12 cellular contexts compared by ENCODE assay signal in the genomic region with DNA sequence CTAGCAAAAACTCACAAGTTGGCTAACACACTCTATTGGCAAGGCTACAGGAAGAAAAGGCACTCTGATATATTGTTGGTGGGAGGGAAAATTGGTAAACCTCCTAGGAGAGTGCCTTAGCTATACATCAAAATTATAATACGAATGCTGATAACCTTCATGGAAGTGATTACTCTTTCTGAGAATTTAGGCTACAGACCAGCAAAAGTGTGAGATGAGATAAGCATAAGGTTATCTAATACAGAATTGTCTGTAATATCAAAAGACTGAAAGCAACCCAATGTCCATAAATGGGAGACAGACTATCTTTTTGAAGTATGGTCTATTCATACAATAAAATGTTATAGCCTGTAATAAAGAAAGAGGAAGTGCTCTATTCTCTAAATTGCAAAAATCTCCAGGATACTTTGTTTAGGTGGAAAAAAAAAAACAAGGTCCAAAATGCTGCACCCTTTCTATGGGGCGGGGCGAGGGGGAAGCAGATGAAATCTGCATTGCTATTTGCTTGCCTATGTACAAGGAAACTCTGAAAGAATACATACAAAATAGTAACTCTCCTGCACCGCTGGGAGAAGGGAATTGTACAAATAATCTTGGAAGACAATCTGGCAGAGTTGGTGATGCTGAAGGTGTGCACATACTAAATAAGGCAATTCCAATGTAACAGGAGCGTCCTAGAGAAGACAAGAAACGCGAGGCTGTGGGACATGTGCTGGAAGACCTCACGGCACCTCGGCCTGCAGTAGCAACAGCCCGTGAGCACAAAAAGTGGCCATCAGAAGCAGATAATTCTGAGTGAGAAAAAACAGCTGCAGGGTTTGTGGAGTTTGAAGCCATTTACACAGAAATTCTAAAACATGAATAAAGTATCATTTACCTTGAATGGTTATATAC.
DNase-seq lines count a peak whose midpoint lies in the region; ATAC-seq and TF ChIP-seq lines count a peak whose summit lies in the region.
"Had no signal": no experiment of that assay in that cellular context is flagged by ENCODE, and none has a peak within 500 bp of the region (broad histone marks: within the 10 kb centered on the region; RNA-seq: fewer than 3 reads in every experiment).

No MANE protein-coding gene starts in this region.

- no peak for ATAC-seq in activated T-cell treated with anti-CD3 and anti-CD28 coated beads, Interleukin-2, amount 50 U/mL, for 4 hours
- ATAC-seq in T-helper 17 cell (no peak), GM18867 (IDR thresholded peaks at IDR 0.05; ENCODE audit: unreplicated experiment) (no peak)
- ATAC-seq: stimulated activated naive B cell treated with anti-CD40 and anti-IgM and Interleukin-4, amounts not matched to agents 10 μg/mL and 1 μg/mL and 100 μg/mL, for 72 hours had no signal

- peak overlapping the region; percentile 93 for H3K27ac Mint-ChIP-seq in T-helper 17 cell
- H3K27ac Mint-ChIP-seq: stimulated activated naive B cell treated with anti-CD40 and anti-IgM and Interleukin-4, amounts not matched to agents 10 μg/mL and 1 μg/mL and 100 μg/mL, for 72 hours had no signal

- no peaks in the 10 kb centered on the region for H4K20me1 ChIP-seq in fibroblast of lung (ENCODE audit: control insufficient read depth, extremely low read depth, insufficient read depth, low read length)

- H3K27me3 ChIP-seq in fibroblast of lung (ENCODE audit: control insufficient read depth, insufficient read depth, low read length) (no peaks in the 10 kb centered on the region), skeletal muscle tissue (ENCODE audit: control insufficient read depth in 3 of 3, insufficient read depth in 3 of 3, low read length in 3 of 3) (no peaks in the 10 kb centered on the region), SJCRH30 (no peaks in the 10 kb centered on the region)

- H3K27ac ChIP-seq in fibroblast of lung (ENCODE audit: insufficient read depth, low read length) (peak overlapping the region; percentile 86), skeletal muscle tissue (ENCODE audit: low read depth, low read length) (peak overlapping the region; percentile 97), SJCRH30 (no peak overlapping the region)
- H3K27ac ChIP-seq: VCaP had no signal

- H3K36me3 ChIP-seq in fibroblast of lung (ENCODE audit: control insufficient read depth, insufficient read depth, low read length), result peaks cover 2% of the 10 kb centered on the region
- no peaks in the 10 kb centered on the region for H3K36me3 ChIP-seq in skeletal muscle tissue (ENCODE audit: control insufficient read depth in 3 of 3, insufficient read depth in 3 of 3, low read length in 3 of 3)
- peaks cover 6% of the 10 kb centered on the region for H3K36me3 ChIP-seq in SJCRH30

- no peak for TF ChIP-seq CTCF in fibroblast of lung (conservative IDR thresholded peaks at IDR 0.05 in 1 of 2, IDR thresholded peaks at IDR 0.05 in 1 of 2; ENCODE audit: low read depth in 1 of 2, low read length in 2 of 2)

- H3K4me1 Mint-ChIP-seq in activated T-cell treated with anti-CD3 and anti-CD28 coated beads, Interleukin-2, amount 50 U/mL, for 4 hours (ENCODE audit: low read depth), result peaks cover 66% of the 10 kb centered on the region
- H3K4me1 Mint-ChIP-seq in T-helper 17 cell, result peaks cover 55% of the 10 kb centered on the region
- H3K4me1 Mint-ChIP-seq: naive B cell; stimulated activated naive B cell treated with anti-CD40 and anti-IgM and Interleukin-4, amounts not matched to agents 10 μg/mL and 1 μg/mL and 100 μg/mL, for 72 hours had no signal

- no peak overlapping the region for H3K4me3 ChIP-seq in fibroblast of lung (replicated peaks in 1 of 4; ENCODE audit: control extremely low read depth in 1 of 4, insufficient read depth in 1 of 4, low read depth in 3 of 4, low read length in 4 of 4)
- H3K4me3 ChIP-seq in skeletal muscle tissue (ENCODE audit: low read length in 3 of 3), result no peak overlapping the region
- H3K4me3 ChIP-seq in SJCRH30, result no peak overlapping the region

- peaks cover 7% of the 10 kb centered on the region for H3K9me3 Mint-ChIP-seq in activated T-cell treated with anti-CD3 and anti-CD28 coated beads, Interleukin-2, amount 50 U/mL, for 4 hours

- no peak overlapping the region for H2AFZ ChIP-seq in fibroblast of lung (ENCODE audit: low read length)

- no peaks in the 10 kb centered on the region for H3K27me3 Mint-ChIP-seq in activated T-cell treated with anti-CD3 and anti-CD28 coated beads, Interleukin-2, amount 50 U/mL, for 4 hours (ENCODE audit: low read depth)
- no peaks in the 10 kb centered on the region for H3K27me3 Mint-ChIP-seq in T-helper 17 cell

- H3K9ac ChIP-seq in fibroblast of lung (ENCODE audit: insufficient read depth, low read length), result no peak overlapping the region
- H3K9ac ChIP-seq in skeletal muscle tissue (ENCODE audit: low read depth in 1 of 3, low read length in 3 of 3), result no peak overlapping the region

- H3K4me3 Mint-ChIP-seq in activated T-cell treated with anti-CD3 and anti-CD28 coated beads, Interleukin-2, amount 50 U/mL, for 4 hours, result peak overlapping the region; percentile 17
- peak overlapping the region; percentile 77 for H3K4me3 Mint-ChIP-seq in T-helper 17 cell
- H3K4me3 Mint-ChIP-seq: naive B cell; stimulated activated naive B cell treated with anti-CD40 and anti-IgM and Interleukin-4, amounts not matched to agents 10 μg/mL and 1 μg/mL and 100 μg/mL, for 72 hours had no signal

- no peak for DNase-seq in activated T-cell treated with anti-CD3 and anti-CD28 coated beads, Interleukin-2, amount 50 U/mL, for 4 hours
- DNase-seq in activated T-cell treated with anti-CD3 and anti-CD28 coated beads for 4 hours (no peak), T-helper 17 cell (no peak), fibroblast of lung (ENCODE audit: low read depth in 2 of 2) (no peak), SJCRH30 (no peak)
- no peak for DNase-seq in stimulated activated CD4-positive, alpha-beta T cell treated with anti-CD3 and anti-CD28 coated beads, Interleukin-12 subunit alpha, Interleukin-12 subunit beta, amount 100 ng/mL, for 4 hours
- DNase-seq: naive B cell; NCI-H1930; stimulated activated naive B cell treated with anti-CD40 and anti-IgM and Interleukin-4, amounts not matched to agents 10 μg/mL and 1 μg/mL and 100 μg/mL, for 72 hours had no signal

- peaks cover 26% of the 10 kb centered on the region for H3K4me1 ChIP-seq in fibroblast of lung (ENCODE audit: control insufficient read depth, extremely low read depth, insufficient read depth, low read length)
- H3K4me1 ChIP-seq in skeletal muscle tissue (ENCODE audit: control insufficient read depth in 3 of 3, insufficient read depth in 3 of 3, low read length in 3 of 3), result peaks cover 34 to 40% (median 37%) of the 10 kb centered on the region in 3 donors
- peaks cover 11% of the 10 kb centered on the region for H3K4me1 ChIP-seq in SJCRH30

- H3K79me2 ChIP-seq in fibroblast of lung (ENCODE audit: control insufficient read depth, insufficient read depth, low read length), result peaks cover 8% of the 10 kb centered on the region

- H3K4me2 ChIP-seq in fibroblast of lung (ENCODE audit: extremely low read depth, insufficient read depth, low read length), result no peak overlapping the region

- peaks cover 21% of the 10 kb centered on the region for H3K36me3 Mint-ChIP-seq in activated T-cell treated with anti-CD3 and anti-CD28 coated beads, Interleukin-2, amount 50 U/mL, for 4 hours (ENCODE audit: insufficient read depth)
- H3K36me3 Mint-ChIP-seq in T-helper 17 cell (ENCODE audit: low read depth), result no peaks in the 10 kb centered on the region
- H3K36me3 Mint-ChIP-seq: naive B cell; stimulated activated naive B cell treated with anti-CD40 and anti-IgM and Interleukin-4, amounts not matched to agents 10 μg/mL and 1 μg/mL and 100 μg/mL, for 72 hours had no signal

- H3K9me3 ChIP-seq in T-helper 17 cell (ENCODE audit: control insufficient read depth, low read length, poor library complexity, severe bottlenecking) (no peaks in the 10 kb centered on the region), fibroblast of lung (ENCODE audit: control insufficient read depth, insufficient read depth, low read depth, low read length) (no peaks in the 10 kb centered on the region), skeletal muscle tissue (ENCODE audit: control insufficient read depth in 3 of 3, low read length in 3 of 3) (no peaks in the 10 kb centered on the region), SJCRH30 (replicated peaks) (no peaks in the 10 kb centered on the region)
